Comparison of ENCODE assay signal across 8 cellular contexts in genomic region chr14:105019861-105020814, GRCh38. TPM values are rescaled to one million over a fixed set of nuclear protein-coding genes. Genes with fewer than 3 reads are reported as not detected.
A peak's percentile ranks its signal among the peaks of the same experiment; 100 is the strongest.
DNase-seq lines count a peak whose midpoint lies in the region; ATAC-seq and TF ChIP-seq lines count a peak whose summit lies in the region.

No MANE protein-coding gene starts in this region.

- H4K20me1 ChIP-seq in GM23338 (replicated peaks; ENCODE audit: insufficient read depth) = peaks cover 52% of the 10 kb centered on the region

- no peaks in the 10 kb centered on the region for H3K9me2 ChIP-seq in GM23338 (ENCODE audit: insufficient read depth)

- peaks cover 70% of the 10 kb centered on the region for H3K79me2 ChIP-seq in GM23338 (replicated peaks; ENCODE audit: insufficient read depth)

- peaks cover 28% of the 10 kb centered on the region for H3K36me3 Mint-ChIP-seq in GM23338 (ENCODE audit: low read depth)

- TF ChIP-seq CTCF in GM10248 (IDR thresholded peaks at IDR 0.05; ENCODE audit: control extremely low read depth, extremely low read depth, low read depth, missing control alignments) (no peak), GM23338 (conservative IDR thresholded peaks at IDR 0.05; ENCODE audit: low read depth in 2 of 2) (no peak), fibroblast of pulmonary artery (IDR thresholded peaks at IDR 0.05; ENCODE audit: low read length, missing control alignments) (no peak), vagina (IDR thresholded peaks at IDR 0.05) (no peak)

- peak; percentile 45 for ATAC-seq in GM23338

- DNase-seq in GM10248 (ENCODE audit: extremely low spot score) (peak; percentile 57), GM23338 (ENCODE audit: low spot score) (peak; percentile 64), NCI-H146 (lab: John Stamatoyannopoulos, UW) (peak; percentile 61), activated T-cell treated with anti-CD3 and anti-CD28 coated beads for 4 hours (peak; percentile 36), fibroblast of pulmonary artery (ENCODE audit: low read depth) (peak; percentile 30), posterior vena cava (ENCODE audit: low spot score) (peak; percentile 84), vagina (ENCODE audit: extremely low spot score in 2 of 2) (no peak), DMS114 treated with DMSO at 0.1 percent for 48 hours (lab: John Stamatoyannopoulos, UW; ENCODE audit: unreplicated experiment) (no peak)

- peak overlapping the region; percentile 95 for H3K4me3 Mint-ChIP-seq in GM23338

- no peak overlapping the region for H2AFZ ChIP-seq in GM23338

- peak overlapping the region; percentile 91; the same call in 1 of the 2 replicates for H3K27ac Mint-ChIP-seq in GM23338

- no peaks in the 10 kb centered on the region for H3K36me3 ChIP-seq in GM23338 (ENCODE audit: insufficient read depth)
- H3K36me3 ChIP-seq in vagina = no peaks in the 10 kb centered on the region

- CTCF ChIA-PET in GM10248 (lab: Yijun Ruan, JAX) = interaction anchor here (0.9 to 4.9 kb wide), 10 partner anchors 9 to 70 kb away, joined by 3 to 30 read pairs (median 4); no protein-coding TSS in a partner anchor

- no peaks in the 10 kb centered on the region for H3K9me3 ChIP-seq in vagina

- POLR2A ChIA-PET in GM10248 (lab: Yijun Ruan, JAX) = interaction anchor here (0.6 to 0.8 kb wide), 3 partner anchors 21 to 51 kb away, joined by 3 to 4 read pairs (median 3); no protein-coding TSS in a partner anchor

- H3F3A ChIP-seq in GM23338 (replicated peaks; ENCODE audit: low read depth) = peaks cover 5% of the 10 kb centered on the region; the same call in 1 of the 2 replicates

- peaks cover 24% of the 10 kb centered on the region for H3K27me3 Mint-ChIP-seq in GM23338 (ENCODE audit: insufficient read depth, low read depth, poor library complexity)

- H3K4me2 ChIP-seq in GM23338 = peak overlapping the region; percentile 88

- TF ChIP-seq POLR2A in vagina (IDR thresholded peaks at IDR 0.05) = no peak

- peak overlapping the region; percentile 78 for H3K4me3 ChIP-seq in GM23338
- peak overlapping the region; percentile 75 for H3K4me3 ChIP-seq in fibroblast of pulmonary artery (replicated peaks; ENCODE audit: low read depth, low read length)
- peak overlapping the region; percentile 63 to 78 for H3K4me3 ChIP-seq in vagina

- H3K9me3 Mint-ChIP-seq in GM23338 = no peaks in the 10 kb centered on the region

- H3K27me3 ChIP-seq in GM23338 (ENCODE audit: insufficient read depth) = no peaks in the 10 kb centered on the region
- no peaks in the 10 kb centered on the region for H3K27me3 ChIP-seq in vagina

- H3K4me1 ChIP-seq in GM23338 (ENCODE audit: insufficient read depth) (peaks cover 38% of the 10 kb centered on the region), vagina (peaks cover 57% of the 10 kb centered on the region)

- intact Hi-C loops in posterior vena cava (cut with DNase I) (loop anchor here in 1 of 2 donors (5.0 kb wide), 1 partner anchor 43 kb away; the partner anchor contains the start of gene AHNAK2), vagina (cut with DNase I) (loop anchor here (5.0 kb wide), 1 partner anchor 48 kb away; no protein-coding TSS in a partner anchor)

- H3K27ac ChIP-seq in GM23338 (ENCODE audit: low read depth) (no peak overlapping the region), vagina (peak overlapping the region; percentile 90)

- peaks cover 62% of the 10 kb centered on the region for H3K4me1 Mint-ChIP-seq in GM23338

TF ChIP-seq in GM23338, 12 proteins besides CTCF, POLR2A, EP300 and RAD21:
- TF ChIP-seq STAT1 (IDR thresholded peaks at IDR 0.05; ENCODE audit: unreplicated experiment) = no peak
TF ChIP-seq in GM23338: peak in this region for 0.

RNA-seq across cellular contexts. Expression of gene CDCA4, which starts 0.7 kb away (rescaled TPM):
- total RNA-seq in GM23338 (2014; rRNA removed; shearing (Covaris generic)) = 62.4 and 70.7 TPM in 2 replicates
- 32.6 and 37.1 TPM in 2 replicates for polyA plus RNA-seq in GM23338 (2016; fragmentation: Nextera tagmentation; extraction: Ambion mirVana)
- total RNA-seq in posterior vena cava (1 to 10 TPM; 4.3 to 4.8 TPM), vagina (15.2 TPM)

RNA-seq across cellular contexts. Expression of gene CLBA1, which starts 34.5 kb away (rescaled TPM):
- total RNA-seq in GM23338 (2014; rRNA removed; shearing (Covaris generic)) = 1.8 and 4.9 TPM in 2 replicates
- 1.6 and 1.7 TPM in 2 replicates for polyA plus RNA-seq in GM23338 (2016; fragmentation: Nextera tagmentation; extraction: Ambion mirVana)
- total RNA-seq in posterior vena cava = 1 to 10 TPM; 4.7 to 5.6 TPM
- total RNA-seq in vagina = 4.7 TPM

RNA-seq across cellular contexts. Expression of gene AHNAK2, which starts 42.0 kb away (rescaled TPM):
- 2.6 TPM in 2 replicates for total RNA-seq in GM23338 (2014; rRNA removed; shearing (Covaris generic))
- polyA plus RNA-seq in GM23338 (2016; fragmentation: Nextera tagmentation; extraction: Ambion mirVana) = 1.1 and 1.6 TPM in 2 replicates
- 100 to 1,000 TPM; 242 to 274 TPM for total RNA-seq in posterior vena cava
- total RNA-seq in vagina = 180 TPM

RNA-seq across cellular contexts. Expression of gene GPR132, which starts 45.1 kb away (rescaled TPM):
- 0.14 TPM in 1 of 2 replicates, not detected in the other for total RNA-seq in GM23338 (2014; rRNA removed; shearing (Covaris generic))
- polyA plus RNA-seq in GM23338 (2016; fragmentation: Nextera tagmentation; extraction: Ambion mirVana) = 0.09 TPM in 1 of 2 replicates, not detected in the other
- total RNA-seq in posterior vena cava (1 to 10 TPM; 1.8 to 3.1 TPM), vagina (9.1 TPM)

Comparison
In these comparisons a context has a peak if more than half of its experiments do, and no peak if none do; other contexts are left out.
1. DNase-seq: peak in GM10248 (single experiment), GM23338 (single experiment), NCI-H146 (single experiment), activated T-cell treated with anti-CD3 and anti-CD28 coated beads for 4 hours (single experiment), fibroblast of pulmonary artery (single experiment) and posterior vena cava (single experiment); none in vagina (0 of 2) and DMS114 treated with DMSO at 0.1 percent for 48 hours (single experiment).
2. RNA of gene AHNAK2, which starts 42.0 kb away (total RNA-seq): 242 to 274 TPM in posterior vena cava and 180 TPM in vagina (single experiment); 2.6 TPM in GM23338; every median in the first group is over 10 times any median in the second.
3. Peak in every context shown above with its lines, with median percentiles within 50 percentile points of each other: H3K4me3 ChIP-seq.